ENCODE assay signal across 2 cellular contexts in the genomic region with DNA sequence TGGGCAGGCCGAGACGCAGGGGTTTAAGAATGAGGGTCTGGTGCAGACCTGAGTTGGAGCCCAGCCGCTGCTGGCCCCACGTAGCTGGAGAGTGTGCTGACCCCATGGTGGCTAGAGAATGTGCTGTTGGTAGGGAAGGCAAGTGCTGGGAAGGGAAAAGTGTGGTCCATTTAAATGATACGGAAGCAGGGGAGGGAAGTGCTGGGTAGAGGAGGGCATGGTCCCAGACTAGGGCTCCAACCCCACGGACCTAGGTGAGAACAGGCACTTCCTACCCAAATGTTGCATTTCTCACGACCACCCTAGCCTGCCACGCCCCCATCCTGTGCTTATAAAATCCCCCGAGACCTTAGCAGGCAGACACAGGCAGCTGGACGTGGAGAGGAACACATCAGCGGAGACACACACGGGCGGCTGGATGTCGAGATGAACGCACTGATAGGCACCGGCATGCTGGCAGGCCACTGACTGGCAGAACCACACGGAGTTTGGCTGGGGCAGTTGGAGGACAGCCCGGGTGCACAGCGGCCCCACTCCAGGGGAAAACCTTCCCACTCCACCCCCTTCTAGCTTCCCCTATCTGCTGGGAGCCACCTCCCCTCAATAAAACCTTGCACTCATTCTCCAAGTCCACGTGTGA.
TF ChIP-seq lines count a peak whose summit lies in the region.

No MANE protein-coding gene starts in this region.

TF ChIP-seq in HEK293, 187 proteins besides CTCF, POLR2A, EP300 and RAD21:
- peak; percentile 80 for TF ChIP-seq ZNF600 (tag by site-specific recombination; IDR thresholded peaks at IDR 0.05)
TF ChIP-seq in HEK293: peak in this region for 1; not testable (repeated sequence) for 186.

TF ChIP-seq in K562, 482 proteins besides CTCF, POLR2A, EP300 and RAD21:
- TF ChIP-seq, protein P1, sequence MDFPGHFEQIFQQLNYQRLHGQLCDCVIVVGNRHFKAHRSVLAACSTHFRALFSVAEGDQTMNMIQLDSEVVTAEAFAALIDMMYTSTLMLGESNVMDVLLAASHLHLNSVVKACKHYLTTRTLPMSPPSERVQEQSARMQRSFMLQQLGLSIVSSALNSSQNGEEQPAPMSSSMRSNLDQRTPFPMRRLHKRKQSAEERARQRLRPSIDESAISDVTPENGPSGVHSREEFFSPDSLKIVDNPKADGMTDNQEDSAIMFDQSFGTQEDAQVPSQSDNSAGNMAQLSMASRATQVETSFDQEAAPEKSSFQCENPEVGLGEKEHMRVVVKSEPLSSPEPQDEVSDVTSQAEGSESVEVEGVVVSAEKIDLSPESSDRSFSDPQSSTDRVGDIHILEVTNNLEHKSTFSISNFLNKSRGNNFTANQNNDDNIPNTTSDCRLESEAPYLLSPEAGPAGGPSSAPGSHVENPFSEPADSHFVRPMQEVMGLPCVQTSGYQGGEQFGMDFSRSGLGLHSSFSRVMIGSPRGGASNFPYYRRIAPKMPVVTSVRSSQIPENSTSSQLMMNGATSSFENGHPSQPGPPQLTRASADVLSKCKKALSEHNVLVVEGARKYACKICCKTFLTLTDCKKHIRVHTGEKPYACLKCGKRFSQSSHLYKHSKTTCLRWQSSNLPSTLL (IDR thresholded peaks at IDR 0.05) = 0 out of 2 replicates have a peak, but pooled peaks have one; percentile 58
- TF ChIP-seq, protein P2, sequence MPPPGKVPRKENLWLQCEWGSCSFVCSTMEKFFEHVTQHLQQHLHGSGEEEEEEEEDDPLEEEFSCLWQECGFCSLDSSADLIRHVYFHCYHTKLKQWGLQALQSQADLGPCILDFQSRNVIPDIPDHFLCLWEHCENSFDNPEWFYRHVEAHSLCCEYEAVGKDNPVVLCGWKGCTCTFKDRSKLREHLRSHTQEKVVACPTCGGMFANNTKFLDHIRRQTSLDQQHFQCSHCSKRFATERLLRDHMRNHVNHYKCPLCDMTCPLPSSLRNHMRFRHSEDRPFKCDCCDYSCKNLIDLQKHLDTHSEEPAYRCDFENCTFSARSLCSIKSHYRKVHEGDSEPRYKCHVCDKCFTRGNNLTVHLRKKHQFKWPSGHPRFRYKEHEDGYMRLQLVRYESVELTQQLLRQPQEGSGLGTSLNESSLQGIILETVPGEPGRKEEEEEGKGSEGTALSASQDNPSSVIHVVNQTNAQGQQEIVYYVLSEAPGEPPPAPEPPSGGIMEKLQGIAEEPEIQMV (tag; conservative IDR thresholded peaks at IDR 0.05; ENCODE audit: low read depth) = peak; percentile 79
